35 cellular contexts compared by ENCODE assay signal in the genomic region with DNA sequence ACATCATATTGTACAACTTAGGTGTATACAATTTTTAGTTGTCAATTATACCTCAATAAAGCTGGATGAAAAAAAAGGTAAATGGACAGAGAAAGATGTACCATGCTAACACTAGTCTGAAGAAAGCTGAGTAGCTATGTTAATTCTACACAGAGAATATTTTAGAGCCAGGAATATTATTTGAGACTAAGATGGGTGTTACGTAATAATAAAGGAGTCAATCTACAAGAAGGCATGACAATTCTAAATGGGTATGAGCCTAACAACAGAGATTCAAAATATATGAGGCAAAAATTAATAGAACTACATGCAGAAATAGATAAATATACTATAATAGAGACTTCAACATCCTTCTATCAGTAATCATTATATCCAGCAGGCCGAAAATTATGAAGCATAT.
DNase-seq lines count a peak whose midpoint lies in the region; ATAC-seq, FAIRE-seq and TF ChIP-seq lines count a peak whose summit lies in the region.
"Had no signal": no experiment of that assay in that cellular context is flagged by ENCODE, and none has a peak within 500 bp of the region (broad histone marks: within the 10 kb centered on the region; RNA-seq: fewer than 3 reads in every experiment).

No MANE protein-coding gene starts in this region.

- H3K36me3 ChIP-seq in HepG2 (replicated peaks in 1 of 2; ENCODE audit: control insufficient read depth in 1 of 2, insufficient read depth in 2 of 2, low read length in 2 of 2), result no peaks in the 10 kb centered on the region
- no peaks in the 10 kb centered on the region for H3K36me3 ChIP-seq in right lobe of liver
- no peaks in the 10 kb centered on the region for H3K36me3 ChIP-seq in IMR-90 (ENCODE audit: control insufficient read depth, insufficient read depth, low read length)
- H3K36me3 ChIP-seq in K562 (ENCODE audit: control insufficient read depth, insufficient read depth, low read length), result no peaks in the 10 kb centered on the region
- H3K36me3 ChIP-seq in H1 (ENCODE audit: control insufficient read depth in 2 of 4, insufficient read depth in 4 of 4, low read length in 3 of 4), result no peaks in the 10 kb centered on the region
- H3K36me3 ChIP-seq in heart right ventricle, result peaks cover 0 to 22% (median 0%) of the 10 kb centered on the region in 9 donors
- H3K36me3 ChIP-seq: BE2C; BLaER1; BLaER1 treated with 17β-estradiol and CSF1 and Interleukin-3, amounts not matched to agents 10 nM and 100 nM had no signal

- H3K79me1 ChIP-seq in IMR-90 (ENCODE audit: low read depth in 1 of 2, low read length in 2 of 2), result no peaks in the 10 kb centered on the region
- no peaks in the 10 kb centered on the region for H3K79me1 ChIP-seq in H1 (ENCODE audit: low read depth, low read length)

- POLR2A ChIA-PET in HepG2 (lab: Yijun Ruan, JAX), result no interaction called here
- POLR2A ChIA-PET in IMR-90 (lab: Charles Lee; ENCODE audit: unreplicated experiment), result no interaction called here
- POLR2A ChIA-PET in K562 (lab: Yijun Ruan, JAX), result interaction anchor here (0.5 kb wide), 1 partner anchor 71 kb away, joined by 3 read pairs; no protein-coding TSS in a partner anchor
- POLR2A ChIA-PET in H1 (lab: Charles Lee; ENCODE audit: partially characterized antibody), result interaction anchor here (0.6 kb wide), 1 partner anchor 20 kb away, joined by 3 read pairs; no protein-coding TSS in a partner anchor

- no peak for DNase-seq in HepG2 (ENCODE audit: low spot score)
- no peak for DNase-seq in right lobe of liver
- DNase-seq in IMR-90, result no peak
- DNase-seq in K562 (ENCODE audit: extremely low read depth in 1 of 4, low spot score in 3 of 4), result no peak
- no peak for DNase-seq in H1 (ENCODE audit: low read depth in 1 of 2, low spot score in 2 of 2)
- DNase-seq in heart right ventricle, result no peak
- no peak for DNase-seq in activated gamma-delta T cell treated with Interleukin-2 at 50 U/mL for 16 hours
- DNase-seq: 8988T; ACHN; AML-193; BE2C; C1 segment of cervical spinal cord; Caco-2; Calu3; CD4-positive, alpha-beta memory T cell; CD4-positive, alpha-beta T cell; CD4-positive, CD25-positive, alpha-beta regulatory T cell; CD8-positive, alpha-beta memory T cell; CD8-positive, alpha-beta T cell; COR-L47; DMS 273 treated with DMSO at 0.1 percent for 48 hours; DMS153; DMS53; DMS79; DMS79 treated with DMSO at 0.1 percent for 48 hours; DND-41; EL had no signal

- H2AK5ac ChIP-seq in IMR-90 (ENCODE audit: low read depth, low read length) (no peak overlapping the region), H1 (ENCODE audit: low read depth, low read length) (no peak overlapping the region)

- H3K56ac ChIP-seq in IMR-90 (ENCODE audit: extremely low read depth, insufficient read depth, low read length) (no peak overlapping the region), H1 (replicated peaks; ENCODE audit: insufficient read length, low read depth, low read length) (no peak overlapping the region)

- H3K9me1 ChIP-seq in IMR-90 (ENCODE audit: insufficient read depth, low read length), result no peaks in the 10 kb centered on the region
- no peaks in the 10 kb centered on the region for H3K9me1 ChIP-seq in K562 (ENCODE audit: control insufficient read depth, insufficient read depth, low read length)

- no peak for FAIRE-seq in HepG2 (lab: Jason Lieb, UNC)
- FAIRE-seq in K562 (lab: Jason Lieb, UNC), result no peak
- no peak for FAIRE-seq in H1 (lab: Jason Lieb, UNC)
- FAIRE-seq: A204.1, A549, D721Med had no signal

- H2BK120ac ChIP-seq in IMR-90 (ENCODE audit: low read depth, low read length) (no peak overlapping the region), H1 (replicated peaks; ENCODE audit: low read depth, low read length) (no peak overlapping the region)

- no peak overlapping the region for H3K27ac ChIP-seq in HepG2 (ENCODE audit: extremely low read length, insufficient read depth, low read length)
- H3K27ac ChIP-seq in right lobe of liver, result no peak overlapping the region
- H3K27ac ChIP-seq in IMR-90 (ENCODE audit: insufficient read depth, low read length), result no peak overlapping the region
- H3K27ac ChIP-seq in K562 (ENCODE audit: extremely low read depth, low read depth, low read length), result no peak overlapping the region
- H3K27ac ChIP-seq in H1 (ENCODE audit: low read depth, low read length), result no peak overlapping the region
- no peak overlapping the region for H3K27ac ChIP-seq in heart right ventricle
- H3K27ac ChIP-seq: 22Rv1; A549; BLaER1; BLaER1 treated with 17β-estradiol and CSF1 and Interleukin-3, amounts not matched to agents 10 nM and 100 nM; C4-2B had no signal

- H2AK9ac ChIP-seq in IMR-90 (replicated peaks; ENCODE audit: low read depth, low read length, poor library complexity), result no peak overlapping the region

- no peak for TF ChIP-seq EP300 in HepG2 (IDR thresholded peaks at IDR 0.05; ENCODE audit: low read depth in 2 of 2, low read length in 2 of 2)
- no peak for TF ChIP-seq EP300 in HepG2 (CRISPR knock-in tag; IDR thresholded peaks at IDR 0.05; ENCODE audit: borderline replicate concordance)
- TF ChIP-seq EP300 in K562 (IDR thresholded peaks at IDR 0.05; ENCODE audit: low read length), result no peak
- TF ChIP-seq EP300 in H1 (IDR thresholded peaks at IDR 0.05; ENCODE audit: borderline replicate concordance in 1 of 2, low read depth in 2 of 2, low read length in 2 of 2), result no peak

- no peak overlapping the region for H4K8ac ChIP-seq in IMR-90 (ENCODE audit: low read depth in 2 of 2, low read length in 2 of 2)
- H4K8ac ChIP-seq in H1 (ENCODE audit: extremely low read depth, insufficient read depth, low read length), result no peak overlapping the region

- H3K27me3 ChIP-seq in HepG2 (ENCODE audit: control insufficient read depth in 1 of 2, insufficient read depth in 2 of 2, low read length in 2 of 2) (no peaks in the 10 kb centered on the region), right lobe of liver (no peaks in the 10 kb centered on the region), IMR-90 (ENCODE audit: control insufficient read depth, insufficient read depth, low read length) (no peaks in the 10 kb centered on the region), K562 (ENCODE audit: control insufficient read depth in 2 of 2, insufficient read depth in 2 of 2, low read length in 2 of 2) (no peaks in the 10 kb centered on the region), H1 (replicated peaks in 1 of 4; ENCODE audit: control insufficient read depth in 3 of 4, extremely low read depth in 1 of 4, insufficient read depth in 3 of 4, low read length in 3 of 4) (peaks cover 0 to 1% (median 0%) of the 10 kb centered on the region in 4 experiments; a peak in 1 of 7 replicates), heart right ventricle (no peaks in the 10 kb centered on the region)
- H3K27me3 ChIP-seq: BE2C; BLaER1; BLaER1 treated with 17β-estradiol and CSF1 and Interleukin-3, amounts not matched to agents 10 nM and 100 nM had no signal

- H3K9me3 ChIP-seq in HepG2 (ENCODE audit: low read length) (no peaks in the 10 kb centered on the region), right lobe of liver (peaks cover 0 to 2% (median 0%) of the 10 kb centered on the region in 4 donors), IMR-90 (ENCODE audit: control insufficient read depth, insufficient read depth, low read length) (no peaks in the 10 kb centered on the region), K562 (replicated peaks; ENCODE audit: control insufficient read depth, insufficient read depth, low read depth, low read length) (no peaks in the 10 kb centered on the region), H1 (ENCODE audit: insufficient read depth in 2 of 2, low read depth in 1 of 2, low read length in 1 of 2) (no peaks in the 10 kb centered on the region; a peak in 1 of 4 replicates), heart right ventricle (no peaks in the 10 kb centered on the region)
- H3K9me3 ChIP-seq: A549; BE2C; BLaER1; BLaER1 treated with 17β-estradiol and CSF1 and Interleukin-3, amounts not matched to agents 10 nM and 100 nM; Caco-2 had no signal

- H3K14ac ChIP-seq in IMR-90 (replicated peaks; ENCODE audit: low read depth, low read length) (no peak overlapping the region), H1 (ENCODE audit: insufficient read length) (no peak overlapping the region)

- dilution Hi-C loops in IMR-90 (cut with HindIII; ENCODE audit: low sequenced_read_pairs, unreplicated experiment), result no loop called here

- H2BK20ac ChIP-seq in IMR-90 (ENCODE audit: low read depth, low read length), result no peak overlapping the region
- no peak overlapping the region for H2BK20ac ChIP-seq in H1 (ENCODE audit: low read length)

- H3K23me2 ChIP-seq in H1 (ENCODE audit: low read depth, low read length), result no peaks in the 10 kb centered on the region

- H3K4me2 ChIP-seq in HepG2 (ENCODE audit: low read depth, low read length) (no peak overlapping the region), IMR-90 (ENCODE audit: low read depth, low read length) (no peak overlapping the region), K562 (ENCODE audit: insufficient read depth, low read length) (no peak overlapping the region), H1 (ENCODE audit: insufficient read depth in 1 of 2, low read depth in 2 of 2, low read length in 2 of 2) (no peak overlapping the region)
- H3K4me2 ChIP-seq: A549; BLaER1; BLaER1 treated with 17β-estradiol and CSF1 and Interleukin-3, amounts not matched to agents 10 nM and 100 nM had no signal

- H4K5ac ChIP-seq in IMR-90 (ENCODE audit: low read depth, low read length) (no peak overlapping the region), H1 (ENCODE audit: insufficient read length, low read depth, low read length) (no peak overlapping the region)

- 12% methylated on average over 2 of the region's 2 CpGs for WGBS in HepG2 (ENCODE audit: low lambda C conversion rate)
- 63% methylated on average over 2 of the region's 2 CpGs for WGBS in right lobe of liver (ENCODE audit: insufficient coverage, low coverage, low lambda C conversion rate, missing lambda C conversion rate)
- WGBS in IMR-90 (ENCODE audit: extremely low coverage in 2 of 2, insufficient read length in 1 of 2), 2 experiments, result no CpG with 5 or more reads among the region's 2 CpGs
- WGBS in K562 (ENCODE audit: insufficient coverage, low coverage, missing lambda C conversion rate), result 0% methylated on average over 2 of the region's 2 CpGs
- 87% methylated on average over 2 of the region's 2 CpGs; no CpG with 5 or more reads in 1 of the 2 experiments for WGBS in H1 (ENCODE audit: extremely low coverage in 1 of 2, insufficient coverage in 1 of 2, insufficient read length in 1 of 2, insufficient replicate concordance in 2 of 2, low coverage in 1 of 2, low lambda C conversion rate in 2 of 2, missing lambda C conversion rate in 1 of 2), 2 experiments
- 89 to 92% methylated on average over 2 of the region's 2 CpGs for WGBS in heart right ventricle, 2 donors

- no peak overlapping the region for H3K4me3 ChIP-seq in HepG2 (replicated peaks in 1 of 3; ENCODE audit: insufficient read depth in 1 of 3, low read depth in 2 of 3, low read length in 3 of 3)
- H3K4me3 ChIP-seq in right lobe of liver, result no peak overlapping the region
- no peak overlapping the region for H3K4me3 ChIP-seq in IMR-90 (ENCODE audit: insufficient read depth, low read depth, low read length)
- H3K4me3 ChIP-seq in K562, result no peak overlapping the region
- H3K4me3 ChIP-seq in H1 (ENCODE audit: extremely low read depth in 1 of 4, insufficient read depth in 2 of 4, low read depth in 3 of 4, low read length in 4 of 4), result no peak overlapping the region
- no peak overlapping the region for H3K4me3 ChIP-seq in heart right ventricle
- H3K4me3 ChIP-seq: A549; BLaER1; BLaER1 treated with 17β-estradiol and CSF1 and Interleukin-3, amounts not matched to agents 10 nM and 100 nM had no signal

- no peak overlapping the region for H4K91ac ChIP-seq in IMR-90 (ENCODE audit: insufficient read depth, low read depth, low read length)
- H4K91ac ChIP-seq in H1 (replicated peaks; ENCODE audit: insufficient read length, low read length), result no peak overlapping the region

- no TSS peak for BruUV-seq in HepG2 (replicated peaks; lab: Mats Ljungman, UMichigan)
- BruUV-seq in IMR-90 (replicated peaks; lab: Mats Ljungman, UMichigan), result no TSS peak
- no TSS peak for BruUV-seq in K562 (replicated peaks; lab: Mats Ljungman, UMichigan)

- TF ChIP-seq CTCF in HepG2 (CRISPR knock-in tag; IDR thresholded peaks at IDR 0.05) (no peak), right lobe of liver (IDR thresholded peaks at IDR 0.05) (no peak), IMR-90 (conservative IDR thresholded peaks at IDR 0.05; ENCODE audit: low read depth, low read length) (no peak), K562 (IDR thresholded peaks at IDR 0.05 in 2 of 3, conservative IDR thresholded peaks at IDR 0.05 in 1 of 3; ENCODE audit: insufficient read depth in 2 of 3, low read depth in 1 of 3, low read length in 3 of 3) (no peak), H1 (IDR thresholded peaks at IDR 0.05; ENCODE audit: control extremely low read depth in 1 of 3, insufficient read depth in 1 of 3, low read depth in 1 of 3, low read length in 3 of 3) (no peak), heart right ventricle (IDR thresholded peaks at IDR 0.05) (no peak)

- no peak overlapping the region for H3K18ac ChIP-seq in IMR-90 (ENCODE audit: low read depth, low read length)
- no peak overlapping the region for H3K18ac ChIP-seq in H1 (ENCODE audit: extremely low read depth, low read length)

- intact Hi-C loops in HepG2 (cut with micrococcal nuclease; ENCODE audit: unreplicated experiment) (no loop called here), right lobe of liver (cut with DNase I) (no loop called here), IMR-90 (cut with micrococcal nuclease) (no loop called here), K562 (cut with micrococcal nuclease) (no loop called here), heart right ventricle (cut with DNase I) (loop anchor here in 1 of 10 donors (5.0 kb wide), 1 partner anchor 46 kb away; no protein-coding TSS in a partner anchor)

- no peak overlapping the region for H2BK5ac ChIP-seq in IMR-90 (ENCODE audit: low read depth, low read length, poor library complexity, severe bottlenecking)
- no peak overlapping the region for H2BK5ac ChIP-seq in H1 (ENCODE audit: low read depth, low read length)

- H3K79me2 ChIP-seq in HepG2 (ENCODE audit: insufficient read depth, low read length) (no peaks in the 10 kb centered on the region), K562 (ENCODE audit: control insufficient read depth, insufficient read depth, low read length) (no peaks in the 10 kb centered on the region), H1 (ENCODE audit: control insufficient read depth in 1 of 2, insufficient read depth in 2 of 2, low read length in 2 of 2) (no peaks in the 10 kb centered on the region)

- H3K4ac ChIP-seq in IMR-90 (ENCODE audit: low read depth, low read length), result no peak overlapping the region
- no peak overlapping the region for H3K4ac ChIP-seq in H1 (replicated peaks; ENCODE audit: insufficient read length, low read depth, low read length)

- H4K20me1 ChIP-seq in HepG2 (ENCODE audit: insufficient read depth, low read length) (no peaks in the 10 kb centered on the region), IMR-90 (ENCODE audit: insufficient read depth, low read length) (no peaks in the 10 kb centered on the region), K562 (replicated peaks; ENCODE audit: control insufficient read depth, insufficient read depth, low read length) (no peaks in the 10 kb centered on the region), H1 (replicated peaks in 1 of 2; ENCODE audit: control insufficient read depth in 1 of 2, insufficient read depth in 2 of 2, low read length in 2 of 2) (no peaks in the 10 kb centered on the region)
- H4K20me1 ChIP-seq: BLaER1; BLaER1 treated with 17β-estradiol and CSF1 and Interleukin-3, amounts not matched to agents 10 nM and 100 nM had no signal

- ATAC-seq in HepG2 (no peak), right lobe of liver (no peak), IMR-90 (ENCODE audit: low read depth) (no peak), K562 (no peak), heart right ventricle (no peak), HG02798 (IDR thresholded peaks at IDR 0.05; ENCODE audit: poor library complexity, unreplicated experiment) (no peak)
- ATAC-seq: A549; CD8-positive, alpha-beta T cell had no signal

- H2AFZ ChIP-seq in HepG2 (ENCODE audit: low read length) (no peak overlapping the region), IMR-90 (replicated peaks; ENCODE audit: low read length, poor library complexity) (no peak overlapping the region), K562 (ENCODE audit: low read depth, low read length) (no peak overlapping the region), H1 (ENCODE audit: low read length) (no peak overlapping the region)

- H3K4me1 ChIP-seq in HepG2 (ENCODE audit: insufficient read depth, low read length) (no peaks in the 10 kb centered on the region), right lobe of liver (no peaks in the 10 kb centered on the region), IMR-90 (ENCODE audit: control insufficient read depth, insufficient read depth, low read length) (no peaks in the 10 kb centered on the region), K562 (replicated peaks in 1 of 2; ENCODE audit: control insufficient read depth in 2 of 2, insufficient read depth in 2 of 2, low read length in 2 of 2) (no peaks in the 10 kb centered on the region), H1 (replicated peaks in 1 of 4; ENCODE audit: control insufficient read depth in 3 of 4, insufficient read depth in 4 of 4, low read length in 3 of 4) (no peaks in the 10 kb centered on the region), heart right ventricle (no peaks in the 10 kb centered on the region)
- H3K4me1 ChIP-seq: A549; BE2C; BLaER1; BLaER1 treated with 17β-estradiol and CSF1 and Interleukin-3, amounts not matched to agents 10 nM and 100 nM; Caco-2 had no signal

- H2BK15ac ChIP-seq in IMR-90 (ENCODE audit: low read depth, low read length) (no peak overlapping the region), H1 (ENCODE audit: low read length) (no peak overlapping the region)

- no peak overlapping the region for H2BK12ac ChIP-seq in H1 (ENCODE audit: low read depth, low read length)

- no peak overlapping the region for H3K9ac ChIP-seq in HepG2 (ENCODE audit: insufficient read depth, low read depth, low read length)
- no peak overlapping the region for H3K9ac ChIP-seq in IMR-90 (ENCODE audit: low read depth, low read length)
- H3K9ac ChIP-seq in K562 (ENCODE audit: insufficient read depth in 1 of 2, low read depth in 2 of 2, low read length in 2 of 2), result no peak overlapping the region
- no peak overlapping the region for H3K9ac ChIP-seq in H1 (replicated peaks in 1 of 4; ENCODE audit: extremely low read depth in 1 of 4, low read depth in 3 of 4, low read length in 3 of 4)
- H3K9ac ChIP-seq: BLaER1; BLaER1 treated with 17β-estradiol and CSF1 and Interleukin-3, amounts not matched to agents 10 nM and 100 nM had no signal

- CTCF ChIA-PET in HepG2 (lab: Yijun Ruan, JAX; ENCODE audit: low intra/inter-chr PET ratio, low total read pairs) (no interaction called here), IMR-90 (lab: Yijun Ruan, JAX) (no interaction called here), K562 (lab: Yijun Ruan, JAX; ENCODE audit: low intra/inter-chr PET ratio) (no interaction called here), H1 (lab: Charles Lee; ENCODE audit: partially characterized antibody) (interaction anchor here (1.0 kb wide), 1 partner anchor 12 kb away, joined by 3 read pairs; no protein-coding TSS in a partner anchor)

- TF ChIP-seq RAD21 in HepG2 (CRISPR knock-in tag; IDR thresholded peaks at IDR 0.05) (no peak), IMR-90 (IDR thresholded peaks at IDR 0.05; ENCODE audit: low read length) (no peak), K562 (CRISPR knock-in tag; conservative IDR thresholded peaks at IDR 0.05 in 1 of 2, IDR thresholded peaks at IDR 0.05 in 1 of 2) (no peak), H1 (IDR thresholded peaks at IDR 0.05 in 1 of 2, conservative IDR thresholded peaks at IDR 0.05 in 1 of 2; ENCODE audit: low read depth in 2 of 2, low read length in 2 of 2) (no peak)

- TF ChIP-seq POLR2A in HepG2 (IDR thresholded peaks at IDR 0.05; ENCODE audit: insufficient read depth in 1 of 2, low read depth in 2 of 2, low read length in 2 of 2) (no peak), right lobe of liver (IDR thresholded peaks at IDR 0.05) (no peak), IMR-90 (IDR thresholded peaks at IDR 0.05; ENCODE audit: low read depth, low read length) (no peak), K562 (conservative IDR thresholded peaks at IDR 0.05) (no peak), H1 (IDR thresholded peaks at IDR 0.05; ENCODE audit: control extremely low read depth in 1 of 2, low read depth in 2 of 2, low read length in 2 of 2) (no peak)

- no peak overlapping the region for H3K23ac ChIP-seq in IMR-90 (ENCODE audit: low read depth, low read length)
- no peak overlapping the region for H3K23ac ChIP-seq in H1 (ENCODE audit: insufficient read length)

- in situ Hi-C loops in HepG2 (cut with HindIII; ENCODE audit: extremely low pct_ligation_motif_present, low pct_unique_long_range_greater_than_20kb), result no loop called here
- in situ Hi-C loops in IMR-90 (cut with MboI; ENCODE audit: low sequenced_read_pairs), result no loop called here
- in situ Hi-C loops in K562 (cut with MboI), result no loop called here

Comparison
In these comparisons a context has a peak if more than half of its experiments do, and no peak if none do; other contexts are left out.
1. POLR2A ChIA-PET loops: an anchor here in K562 (0.5 kb wide) and H1 (0.6 kb wide); none called in HepG2 and IMR-90.